15 cellular contexts compared by ENCODE assay signal in the genomic region with DNA sequence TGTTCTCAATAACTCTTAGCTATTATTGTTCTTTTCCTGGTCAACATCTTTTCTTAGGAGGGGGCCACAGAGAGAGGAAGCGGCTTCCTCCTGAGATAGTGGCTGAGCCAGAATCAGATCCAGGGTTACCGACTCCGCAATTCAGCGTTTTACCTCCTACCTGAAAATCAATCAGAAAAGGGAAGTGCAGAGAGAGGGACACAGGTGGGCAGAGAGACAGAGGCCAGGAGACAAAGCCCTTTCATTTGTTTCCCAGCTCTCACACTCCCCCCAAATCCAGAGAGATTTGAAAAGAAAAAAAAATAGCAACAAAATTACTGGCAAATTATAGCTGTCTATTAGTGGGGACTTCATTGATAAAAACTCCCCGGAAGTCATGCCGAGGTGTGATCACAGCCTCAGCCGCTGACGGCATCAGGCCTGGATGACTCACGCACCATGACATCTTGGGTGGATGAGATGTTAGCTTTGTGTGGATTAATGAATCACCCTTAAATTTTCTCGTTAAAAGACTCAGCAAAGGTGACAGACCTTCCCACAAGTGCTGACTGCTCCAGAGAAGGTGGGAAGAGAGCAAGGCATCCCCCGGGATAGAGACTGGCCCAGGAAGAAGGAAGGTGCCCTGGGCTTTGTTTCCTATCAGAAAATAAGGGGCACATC.
DNase-seq lines count a peak whose midpoint lies in the region; ATAC-seq, FAIRE-seq and TF ChIP-seq lines count a peak whose summit lies in the region.
"Had no signal": no experiment of that assay in that cellular context is flagged by ENCODE, and none has a peak within 500 bp of the region (broad histone marks: within the 10 kb centered on the region; RNA-seq: fewer than 3 reads in every experiment).

No MANE protein-coding gene starts in this region.

- ATAC-seq in omental fat pad (ENCODE audit: low FRiP score), result peak; percentile 62
- ATAC-seq: psoas muscle had no signal

- no peak overlapping the region for H3K9ac ChIP-seq in MM.1S (ENCODE audit: low read length)

- no peak overlapping the region for H2AFZ ChIP-seq in MM.1S (ENCODE audit: low read length)

- intact Hi-C loops in vagina (cut with DNase I), result no loop called here

- H3K9me3 ChIP-seq in vagina (no peaks in the 10 kb centered on the region), MM.1S (replicated peaks; ENCODE audit: insufficient read depth, low read length) (no peaks in the 10 kb centered on the region)
- H3K9me3 ChIP-seq: psoas muscle had no signal

- no peaks in the 10 kb centered on the region for H3F3A ChIP-seq in MM.1S (ENCODE audit: insufficient read depth, low read length)

- H3K36me3 ChIP-seq in bronchial epithelial cell (ENCODE audit: control insufficient read depth, insufficient read depth, low read length) (no peaks in the 10 kb centered on the region), vagina (no peaks in the 10 kb centered on the region), MM.1S (replicated peaks; ENCODE audit: insufficient read depth, low read length) (no peaks in the 10 kb centered on the region)

- FAIRE-seq in bronchial epithelial cell (lab: Jason Lieb, UNC), result peak; percentile 52

- no peaks in the 10 kb centered on the region for H3K4me1 ChIP-seq in vagina
- H3K4me1 ChIP-seq in MM.1S (ENCODE audit: low read length), result no peaks in the 10 kb centered on the region
- H3K4me1 ChIP-seq: psoas muscle had no signal

- H3K27ac ChIP-seq in vagina (no peak overlapping the region), MM.1S (ENCODE audit: low read length) (no peak overlapping the region)
- H3K27ac ChIP-seq: psoas muscle, SK-N-MC had no signal

- no peaks in the 10 kb centered on the region for H3K27me3 ChIP-seq in bronchial epithelial cell (ENCODE audit: control insufficient read depth, insufficient read depth, low read length)
- H3K27me3 ChIP-seq in vagina, result no peaks in the 10 kb centered on the region
- H3K27me3 ChIP-seq in MM.1S (replicated peaks; ENCODE audit: insufficient read depth, low read length), result no peaks in the 10 kb centered on the region

- H3K4me2 ChIP-seq in MM.1S (ENCODE audit: low read depth, low read length), result no peak overlapping the region

- peak; percentile 47 for DNase-seq in ELR (ENCODE audit: low read depth)
- peak; percentile 27 for DNase-seq in NCI-H146 treated with DMSO at 0.1 percent for 48 hours (lab: John Stamatoyannopoulos, UW; ENCODE audit: unreplicated experiment)
- DNase-seq in bronchial epithelial cell (ENCODE audit: low read depth), result peak; percentile 89
- no peak for DNase-seq in omental fat pad (ENCODE audit: low spot score)
- no peak for DNase-seq in vagina (ENCODE audit: extremely low spot score in 2 of 2)
- DNase-seq in NCI-H1436 treated with DMSO at 0.1 percent for 48 hours (lab: John Stamatoyannopoulos, UW), result no peak
- no peak for DNase-seq in stimulated activated CD4-positive, alpha-beta T cell treated with anti-CD3 and anti-CD28 coated beads, Interleukin-4, amount 100 ng/mL, for 4 hours
- no peak for DNase-seq in MM.1S
- DNase-seq: amniotic stem cell, cortex of kidney, GF-D8, hippocampal formation, NCI-H2171, psoas muscle had no signal

- TF ChIP-seq POLR2A in vagina (IDR thresholded peaks at IDR 0.05), result no peak

- no peaks in the 10 kb centered on the region for H3K79me2 ChIP-seq in MM.1S (ENCODE audit: low read length)

- no peaks in the 10 kb centered on the region for H3K9me2 ChIP-seq in MM.1S (replicated peaks; ENCODE audit: insufficient read depth, low read length)

- no peaks in the 10 kb centered on the region for H4K20me1 ChIP-seq in MM.1S (ENCODE audit: insufficient read depth, low read length)

- no peak overlapping the region for H3K4me3 ChIP-seq in bronchial epithelial cell (ENCODE audit: low read depth, low read length)
- H3K4me3 ChIP-seq in vagina, result no peak overlapping the region
- H3K4me3 ChIP-seq in MM.1S (ENCODE audit: low read length), result no peak overlapping the region
- H3K4me3 ChIP-seq: psoas muscle, SK-N-MC had no signal

- TF ChIP-seq CTCF in bronchial epithelial cell (IDR thresholded peaks at IDR 0.05; ENCODE audit: insufficient read depth, low read length, severe bottlenecking) (no peak), omental fat pad (IDR thresholded peaks at IDR 0.05) (no peak), vagina (IDR thresholded peaks at IDR 0.05) (no peak), MM.1S (IDR thresholded peaks at IDR 0.05; ENCODE audit: low read length) (no peak)

Comparison
In these comparisons a context has a peak if more than half of its experiments do, and no peak if none do; other contexts are left out.
1. DNase-seq: peak in ELR (single experiment), NCI-H146 treated with DMSO at 0.1 percent for 48 hours (single experiment) and bronchial epithelial cell (single experiment); none in omental fat pad (single experiment), vagina (0 of 2), NCI-H1436 treated with DMSO at 0.1 percent for 48 hours (single experiment), stimulated activated CD4-positive, alpha-beta T cell treated with anti-CD3 and anti-CD28 coated beads, Interleukin-4, amount 100 ng/mL, for 4 hours (0 of 2) and MM.1S (single experiment).